In genomic region chr16:50696126-50696525, GRCh38 we compare ENCODE assay signal across 1 cellular context.
TF ChIP-seq lines count a peak whose summit lies in the region.

No MANE protein-coding gene starts in this region.

TF ChIP-seq in HepG2, 621 proteins besides CTCF, POLR2A, EP300 and RAD21 (continued from another document and continues in another):
- TF ChIP-seq RXRB (CRISPR knock-in tag; IDR thresholded peaks at IDR 0.05; ENCODE audit: borderline replicate concordance) (no peak; the same call in 1 of the 2 replicates), TBL1XR1 (IDR thresholded peaks at IDR 0.05; ENCODE audit: borderline replicate concordance, low read length, partially characterized antibody) (no peak), ZNF614 (CRISPR knock-in tag; IDR thresholded peaks at IDR 0.05; ENCODE audit: borderline replicate concordance) (no peak), NFKB2 (CRISPR knock-in tag; IDR thresholded peaks at IDR 0.05; ENCODE audit: borderline replicate concordance) (no peak), ZNF143 (CRISPR knock-in tag; IDR thresholded peaks at IDR 0.05) (no peak), ZSCAN5A (CRISPR knock-in tag; IDR thresholded peaks at IDR 0.05; ENCODE audit: borderline replicate concordance) (no peak), KDM5B (CRISPR knock-in tag; IDR thresholded peaks at IDR 0.05; ENCODE audit: borderline replicate concordance) (no peak), TERF1 (CRISPR knock-in tag; IDR thresholded peaks at IDR 0.05) (no peak), HOXA7 (CRISPR knock-in tag; IDR thresholded peaks at IDR 0.05) (no peak), FOSL2 (CRISPR knock-in tag; IDR thresholded peaks at IDR 0.05) (no peak), SNAPC4 (CRISPR knock-in tag; IDR thresholded peaks at IDR 0.05) (no peak), SMARCC2 (IDR thresholded peaks at IDR 0.05) (no peak), ZNF282 (IDR thresholded peaks at IDR 0.05; ENCODE audit: partially characterized antibody) (no peak), ZNF607 (CRISPR knock-in tag; IDR thresholded peaks at IDR 0.05; ENCODE audit: borderline replicate concordance) (no peak), EED (CRISPR knock-in tag; IDR thresholded peaks at IDR 0.05) (no peak), ZNF12 (CRISPR knock-in tag; IDR thresholded peaks at IDR 0.05) (no peak), MTERF4 (CRISPR knock-in tag; IDR thresholded peaks at IDR 0.05) (peak; percentile 49; the same call in 1 of the 2 replicates), HIVEP1 (CRISPR knock-in tag; IDR thresholded peaks at IDR 0.05) (0 out of 2 replicates have a peak, but pooled peaks have one; percentile 50), CEBPZ (IDR thresholded peaks at IDR 0.05; ENCODE audit: low read length) (no peak), CREB1 (IDR thresholded peaks at IDR 0.05) (no peak), CREB1 (CRISPR knock-in tag; IDR thresholded peaks at IDR 0.05) (no peak), ZNF784 (CRISPR knock-in tag; IDR thresholded peaks at IDR 0.05; ENCODE audit: borderline replicate concordance) (no peak), ZSCAN25 (CRISPR knock-in tag; IDR thresholded peaks at IDR 0.05) (no peak), SIX1 (CRISPR knock-in tag; IDR thresholded peaks at IDR 0.05; ENCODE audit: borderline replicate concordance) (peak; percentile 52; the same call in 1 of the 2 replicates), TOE1 (CRISPR knock-in tag; IDR thresholded peaks at IDR 0.05) (no peak), ATM (IDR thresholded peaks at IDR 0.05; ENCODE audit: borderline replicate concordance) (no peak), ATF4 (CRISPR knock-in tag; IDR thresholded peaks at IDR 0.05) (no peak), ZSCAN30 (CRISPR knock-in tag; IDR thresholded peaks at IDR 0.05) (no peak), ZNF660 (CRISPR knock-in tag; IDR thresholded peaks at IDR 0.05; ENCODE audit: borderline replicate concordance, low read depth) (no peak), ZNF740 (CRISPR knock-in tag; IDR thresholded peaks at IDR 0.05) (no peak), ZNF687 (CRISPR knock-in tag; IDR thresholded peaks at IDR 0.05) (no peak), PBX2 (CRISPR knock-in tag; IDR thresholded peaks at IDR 0.05) (no peak), SALL1 (CRISPR knock-in tag; IDR thresholded peaks at IDR 0.05) (peak; percentile 10; the same call in 1 of the 2 replicates), ZNF598 (CRISPR knock-in tag; IDR thresholded peaks at IDR 0.05; ENCODE audit: borderline replicate concordance) (no peak), ZFP41 (CRISPR knock-in tag; IDR thresholded peaks at IDR 0.05; ENCODE audit: borderline replicate concordance) (no peak)
